ENCODE assay signal across 21 cellular contexts in genomic region chr2:72744049-72744448, GRCh38.
DNase-seq lines count a peak whose midpoint lies in the region; ATAC-seq and TF ChIP-seq lines count a peak whose summit lies in the region.
"Had no signal": no experiment of that assay in that cellular context is flagged by ENCODE, and none has a peak within 500 bp of the region (broad histone marks: within the 10 kb centered on the region; RNA-seq: fewer than 3 reads in every experiment).

No MANE protein-coding gene starts in this region.

- POLR2A ChIA-PET in SK-N-SH (lab: Yijun Ruan, JAX) = no interaction called here

- H3K4me2 ChIP-seq in SK-N-SH (no peak overlapping the region), osteoblast (ENCODE audit: insufficient read depth, low read length) (no peak overlapping the region)

- no peaks in the 10 kb centered on the region for H3F3A ChIP-seq in SK-N-SH (replicated peaks; ENCODE audit: insufficient read depth)

- DNase-seq in SK-N-SH (no peak), fibroblast of gingiva (ENCODE audit: low read depth) (peak; percentile 20), osteoblast (ENCODE audit: insufficient read length, low spot score, missing footprints) (peak; percentile 9), inferior parietal cortex (ENCODE audit: extremely low spot score) (no peak)
- DNase-seq in stimulated activated effector memory CD8-positive, alpha-beta T cell treated with anti-CD3 and anti-CD28 coated beads, Interleukin-12 subunit alpha, Interleukin-12 subunit beta, amount 100 ng/mL, for 72 hours (ENCODE audit: low spot score in 2 of 2) = no peak
- DNase-seq: 8988T; activated CD8-positive, alpha-beta memory T cell treated with anti-CD3 and anti-CD28 coated beads for 24 hours; CD4-positive, CD25-positive, alpha-beta regulatory T cell; DMS79 treated with DMSO at 0.1 percent for 48 hours; esophagus squamous epithelium; naive B cell; NCI-H2029 treated with DMSO at 0.1 percent for 48 hours; NCI-H524 treated with DMSO at 0.1 percent for 48 hours; Peyer's patch; WERI-Rb-1 had no signal

- H2AFZ ChIP-seq in SK-N-SH (ENCODE audit: low read depth) = no peak overlapping the region
- H2AFZ ChIP-seq in osteoblast (ENCODE audit: low read length) = no peak overlapping the region

- no peaks in the 10 kb centered on the region for H4K20me1 ChIP-seq in SK-N-SH (ENCODE audit: insufficient read depth)
- H4K20me1 ChIP-seq in osteoblast (ENCODE audit: insufficient read depth, low read length) = peaks cover 2% of the 10 kb centered on the region

- no peaks in the 10 kb centered on the region for H3K36me3 Mint-ChIP-seq in activated T-helper 17 cell treated with anti-CD3 and anti-CD28 coated beads, Interleukin-2, amount 50 U/mL, for 72 hours (ENCODE audit: low read depth)
- no peaks in the 10 kb centered on the region for H3K36me3 Mint-ChIP-seq in stimulated activated memory B cell treated with anti-CD40 and anti-IgM and Interleukin-4, amounts not matched to agents 10 μg/mL and 1 μg/mL and 100 μg/mL, for 72 hours
- H3K36me3 Mint-ChIP-seq in stimulated activated effector memory CD8-positive, alpha-beta T cell treated with anti-CD3 and anti-CD28 coated beads, Interleukin-12 subunit alpha, Interleukin-12 subunit beta, amount 100 ng/mL, for 72 hours = no peaks in the 10 kb centered on the region
- H3K36me3 Mint-ChIP-seq: naive B cell had no signal

- H3K27ac ChIP-seq in SK-N-SH (ENCODE audit: low read depth in 2 of 2, low read length in 1 of 2) = no peak overlapping the region
- H3K27ac ChIP-seq in osteoblast (ENCODE audit: low read depth, low read length) = no peak overlapping the region
- H3K27ac ChIP-seq: esophagus squamous epithelium, Peyer's patch, WERI-Rb-1 had no signal

- H3K36me3 ChIP-seq in SK-N-SH (replicated peaks in 1 of 2; ENCODE audit: control insufficient read depth in 1 of 2, insufficient read depth in 2 of 2, low read length in 1 of 2) (peaks cover 2 to 16% of the 10 kb centered on the region in 2 experiments), osteoblast (ENCODE audit: insufficient read depth, low read length) (no peaks in the 10 kb centered on the region)
- H3K36me3 ChIP-seq: Peyer's patch, WERI-Rb-1 had no signal

- H3K9me3 Mint-ChIP-seq in activated T-helper 17 cell treated with anti-CD3 and anti-CD28 coated beads, Interleukin-2, amount 50 U/mL, for 72 hours = no peaks in the 10 kb centered on the region
- H3K9me3 Mint-ChIP-seq in stimulated activated memory B cell treated with anti-CD40 and anti-IgM and Interleukin-4, amounts not matched to agents 10 μg/mL and 1 μg/mL and 100 μg/mL, for 72 hours = no peaks in the 10 kb centered on the region
- no peaks in the 10 kb centered on the region for H3K9me3 Mint-ChIP-seq in stimulated activated effector memory CD8-positive, alpha-beta T cell treated with anti-CD3 and anti-CD28 coated beads, Interleukin-12 subunit alpha, Interleukin-12 subunit beta, amount 100 ng/mL, for 72 hours
- H3K9me3 Mint-ChIP-seq: activated T-helper 1 cell treated with anti-CD3 and anti-CD28 coated beads, Interleukin-12 subunit alpha, Interleukin-12 subunit beta, Interleukin-2, Interleukin-4 antibody, amounts not matched to agents 30 ng/mL and 10 ng/mL and 1 ng/mL, durations not matched to agents 14 hours and 24 hours and 36 hours; CD4-positive, CD25-positive, alpha-beta regulatory T cell; naive B cell; stimulated activated naive CD8-positive, alpha-beta T cell treated with anti-CD3 and anti-CD28 coated beads, Interleukin-15, Interleukin-2, amounts not matched to agents 100 ng/mL and 50 ng/mL, for 24 hours had no signal

- no peak overlapping the region for H3K27ac Mint-ChIP-seq in activated T-helper 17 cell treated with anti-CD3 and anti-CD28 coated beads, Interleukin-2, amount 50 U/mL, for 72 hours
- H3K27ac Mint-ChIP-seq in stimulated activated memory B cell treated with anti-CD40 and anti-IgM and Interleukin-4, amounts not matched to agents 10 μg/mL and 1 μg/mL and 100 μg/mL, for 72 hours = no peak overlapping the region
- H3K27ac Mint-ChIP-seq in stimulated activated effector memory CD8-positive, alpha-beta T cell treated with anti-CD3 and anti-CD28 coated beads, Interleukin-12 subunit alpha, Interleukin-12 subunit beta, amount 100 ng/mL, for 72 hours = no peak overlapping the region
- H3K27ac Mint-ChIP-seq: activated T-helper 1 cell treated with anti-CD3 and anti-CD28 coated beads, Interleukin-12 subunit alpha, Interleukin-12 subunit beta, Interleukin-2, Interleukin-4 antibody, amounts not matched to agents 30 ng/mL and 10 ng/mL and 1 ng/mL, durations not matched to agents 14 hours and 24 hours and 36 hours; CD4-positive, CD25-positive, alpha-beta regulatory T cell; naive B cell; progenitor cell of endocrine pancreas; stimulated activated naive CD8-positive, alpha-beta T cell treated with anti-CD3 and anti-CD28 coated beads, Interleukin-15, Interleukin-2, amounts not matched to agents 100 ng/mL and 50 ng/mL, for 24 hours had no signal

- ATAC-seq in SK-N-SH treated with all-trans-retinoic acid at 6 μM for 48 hours = no peak
- ATAC-seq in activated T-helper 17 cell treated with anti-CD3 and anti-CD28 coated beads, Interleukin-2, amount 50 U/mL, for 72 hours (replicated peaks) = peak; percentile 16
- ATAC-seq in stimulated activated memory B cell treated with anti-CD40 and anti-IgM and Interleukin-4, amounts not matched to agents 10 μg/mL and 1 μg/mL and 100 μg/mL, for 72 hours = no peak
- no peak for ATAC-seq in stimulated activated effector memory CD8-positive, alpha-beta T cell treated with anti-CD3 and anti-CD28 coated beads, Interleukin-12 subunit alpha, Interleukin-12 subunit beta, amount 100 ng/mL, for 72 hours

- TF ChIP-seq EP300 in SK-N-SH (IDR thresholded peaks at IDR 0.05; ENCODE audit: borderline replicate concordance in 1 of 2, low read depth in 1 of 2, low read length in 1 of 2) = no peak

- no peak for TF ChIP-seq RAD21 in SK-N-SH (IDR thresholded peaks at IDR 0.05; ENCODE audit: low read length)

- H3K4me3 Mint-ChIP-seq in activated T-helper 17 cell treated with anti-CD3 and anti-CD28 coated beads, Interleukin-2, amount 50 U/mL, for 72 hours = no peak overlapping the region
- H3K4me3 Mint-ChIP-seq in stimulated activated memory B cell treated with anti-CD40 and anti-IgM and Interleukin-4, amounts not matched to agents 10 μg/mL and 1 μg/mL and 100 μg/mL, for 72 hours = no peak overlapping the region
- H3K4me3 Mint-ChIP-seq in stimulated activated effector memory CD8-positive, alpha-beta T cell treated with anti-CD3 and anti-CD28 coated beads, Interleukin-12 subunit alpha, Interleukin-12 subunit beta, amount 100 ng/mL, for 72 hours = no peak overlapping the region
- H3K4me3 Mint-ChIP-seq: activated T-helper 1 cell treated with anti-CD3 and anti-CD28 coated beads, Interleukin-12 subunit alpha, Interleukin-12 subunit beta, Interleukin-2, Interleukin-4 antibody, amounts not matched to agents 30 ng/mL and 10 ng/mL and 1 ng/mL, durations not matched to agents 14 hours and 24 hours and 36 hours; CD4-positive, CD25-positive, alpha-beta regulatory T cell; naive B cell; stimulated activated naive CD8-positive, alpha-beta T cell treated with anti-CD3 and anti-CD28 coated beads, Interleukin-15, Interleukin-2, amounts not matched to agents 100 ng/mL and 50 ng/mL, for 24 hours had no signal

- H3K79me2 ChIP-seq in SK-N-SH (ENCODE audit: insufficient read depth) (no peaks in the 10 kb centered on the region), osteoblast (ENCODE audit: insufficient read depth, low read length) (peaks cover 5% of the 10 kb centered on the region)

- H3K4me1 Mint-ChIP-seq in activated T-helper 17 cell treated with anti-CD3 and anti-CD28 coated beads, Interleukin-2, amount 50 U/mL, for 72 hours = no peaks in the 10 kb centered on the region
- H3K4me1 Mint-ChIP-seq in stimulated activated memory B cell treated with anti-CD40 and anti-IgM and Interleukin-4, amounts not matched to agents 10 μg/mL and 1 μg/mL and 100 μg/mL, for 72 hours = no peaks in the 10 kb centered on the region
- H3K4me1 Mint-ChIP-seq in stimulated activated effector memory CD8-positive, alpha-beta T cell treated with anti-CD3 and anti-CD28 coated beads, Interleukin-12 subunit alpha, Interleukin-12 subunit beta, amount 100 ng/mL, for 72 hours = no peaks in the 10 kb centered on the region
- H3K4me1 Mint-ChIP-seq: CD4-positive, CD25-positive, alpha-beta regulatory T cell; naive B cell had no signal

- H3K4me1 ChIP-seq in SK-N-SH (ENCODE audit: control insufficient read depth in 1 of 2, insufficient read depth in 2 of 2, low read depth in 1 of 2, low read length in 1 of 2) (peaks cover 0 to 12% of the 10 kb centered on the region in 2 experiments; a peak in 1 of 4 replicates), osteoblast (ENCODE audit: insufficient read depth, low read length) (no peaks in the 10 kb centered on the region)
- H3K4me1 ChIP-seq: Peyer's patch had no signal

- H3K9me2 ChIP-seq in SK-N-SH = no peaks in the 10 kb centered on the region

- TF ChIP-seq CTCF in SK-N-SH (IDR thresholded peaks at IDR 0.05) (no peak), osteoblast (IDR thresholded peaks at IDR 0.05; ENCODE audit: extremely low read depth, low read depth, low read length) (no peak)

- no peaks in the 10 kb centered on the region for H3K27me3 ChIP-seq in SK-N-SH (ENCODE audit: insufficient read depth)
- H3K27me3 ChIP-seq in osteoblast (ENCODE audit: insufficient read depth, low read length) = no peaks in the 10 kb centered on the region
- H3K27me3 ChIP-seq: esophagus squamous epithelium, Peyer's patch had no signal

- CTCF ChIA-PET in SK-N-SH (lab: Yijun Ruan, JAX) = interaction anchor here (1.1 to 3.5 kb wide), 5 partner anchors 10 to 1198 kb away, joined by 3 to 25 read pairs (median 17); no protein-coding TSS in a partner anchor

- no peaks in the 10 kb centered on the region for H3K27me3 Mint-ChIP-seq in activated T-helper 17 cell treated with anti-CD3 and anti-CD28 coated beads, Interleukin-2, amount 50 U/mL, for 72 hours
- no peaks in the 10 kb centered on the region for H3K27me3 Mint-ChIP-seq in stimulated activated memory B cell treated with anti-CD40 and anti-IgM and Interleukin-4, amounts not matched to agents 10 μg/mL and 1 μg/mL and 100 μg/mL, for 72 hours
- H3K27me3 Mint-ChIP-seq: CD4-positive, CD25-positive, alpha-beta regulatory T cell; naive B cell; progenitor cell of endocrine pancreas; stimulated activated naive CD8-positive, alpha-beta T cell treated with anti-CD3 and anti-CD28 coated beads, Interleukin-15, Interleukin-2, amounts not matched to agents 100 ng/mL and 50 ng/mL, for 24 hours had no signal

- H3K9me3 ChIP-seq in SK-N-SH (no peaks in the 10 kb centered on the region), osteoblast (ENCODE audit: low read depth, low read length) (no peaks in the 10 kb centered on the region)
- H3K9me3 ChIP-seq: esophagus squamous epithelium, Peyer's patch had no signal

- H3K4me3 ChIP-seq in SK-N-SH (ENCODE audit: low read depth in 2 of 2, low read length in 1 of 2) (no peak overlapping the region), osteoblast (ENCODE audit: insufficient read depth, low read length) (no peak overlapping the region)
- H3K4me3 ChIP-seq: esophagus squamous epithelium, Peyer's patch had no signal

- H3K9ac ChIP-seq in SK-N-SH = no peak overlapping the region

TF ChIP-seq in SK-N-SH treated with all-trans-retinoic acid at 6 μM for 48 hours, 23 proteins besides CTCF, POLR2A, EP300 and RAD21 (continues in another document):
- TF ChIP-seq ISL1 (CRISPR knock-in tag; IDR thresholded peaks at IDR 0.05) = no peak
- TF ChIP-seq BACH2 (CRISPR knock-in tag; IDR thresholded peaks at IDR 0.05; ENCODE audit: borderline replicate concordance) = no peak
- no peak for TF ChIP-seq ZFP3 (CRISPR knock-in tag; IDR thresholded peaks at IDR 0.05)

Comparison
In these comparisons a context has a peak if more than half of its experiments do, and no peak if none do; other contexts are left out.
1. DNase-seq: peak in fibroblast of gingiva (single experiment) and osteoblast (single experiment); none in SK-N-SH (single experiment), inferior parietal cortex (single experiment) and stimulated activated effector memory CD8-positive, alpha-beta T cell treated with anti-CD3 and anti-CD28 coated beads, Interleukin-12 subunit alpha, Interleukin-12 subunit beta, amount 100 ng/mL, for 72 hours (0 of 2).